In the genomic region with DNA sequence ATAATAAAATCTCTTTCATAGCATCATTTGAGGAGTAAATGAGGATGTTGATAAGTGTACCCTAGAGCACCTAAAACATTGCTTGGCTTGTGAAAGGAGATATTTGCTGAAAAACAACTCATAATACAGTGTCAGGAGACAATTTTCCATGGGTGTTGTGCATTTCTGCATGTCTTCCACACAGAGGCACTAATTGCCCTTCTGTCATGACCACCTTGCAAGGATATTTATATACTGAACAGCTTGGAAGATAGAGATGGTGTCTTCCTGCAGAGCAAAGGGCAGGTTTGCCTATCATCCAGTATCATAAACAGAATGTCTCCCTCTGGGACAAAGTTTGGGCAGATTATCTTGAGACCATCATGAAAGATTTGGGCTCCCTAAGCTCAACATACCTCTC, we compare ENCODE assay signal across 18 cellular contexts.
DNase-seq lines count a peak whose midpoint lies in the region; ATAC-seq, FAIRE-seq and TF ChIP-seq lines count a peak whose summit lies in the region.
"Had no signal": no experiment of that assay in that cellular context is flagged by ENCODE, and none has a peak within 500 bp of the region (broad histone marks: within the 10 kb centered on the region; RNA-seq: fewer than 3 reads in every experiment).

No MANE protein-coding gene starts in this region.

- H3K4me1 Mint-ChIP-seq in activated CD4-positive, alpha-beta memory T cell treated with anti-CD3 and anti-CD28 coated beads, Interleukin-2, amount 10 ng/mL, durations not matched to agents 7 days and 5 days: no peaks in the 10 kb centered on the region
- H3K4me1 Mint-ChIP-seq: B cell had no signal

- H3K9me3 ChIP-seq in A549: no peaks in the 10 kb centered on the region
- H3K9me3 ChIP-seq: SJCRH30, spleen had no signal

- no peak overlapping the region for H3K4me2 ChIP-seq in A549

- no peaks in the 10 kb centered on the region for H3K9me3 Mint-ChIP-seq in activated CD4-positive, alpha-beta memory T cell treated with anti-CD3 and anti-CD28 coated beads, Interleukin-2, amount 10 ng/mL, durations not matched to agents 7 days and 5 days

- no peak overlapping the region for H3K27ac Mint-ChIP-seq in activated CD4-positive, alpha-beta memory T cell treated with anti-CD3 and anti-CD28 coated beads, Interleukin-2, amount 10 ng/mL, durations not matched to agents 7 days and 5 days
- H3K27ac Mint-ChIP-seq: B cell had no signal

- no peaks in the 10 kb centered on the region for H3K27me3 Mint-ChIP-seq in activated CD4-positive, alpha-beta memory T cell treated with anti-CD3 and anti-CD28 coated beads, Interleukin-2, amount 10 ng/mL, durations not matched to agents 7 days and 5 days
- H3K27me3 Mint-ChIP-seq: B cell had no signal

- no peak for TF ChIP-seq EP300 in A549 (IDR thresholded peaks at IDR 0.05)

- POLR2A ChIA-PET in A549 (lab: Yijun Ruan, JAX): no interaction called here
- POLR2A ChIA-PET in activated CD4-positive, alpha-beta memory T cell treated with anti-CD3 and anti-CD28 coated beads, Interleukin-2, amount 10 ng/mL, durations not matched to agents 7 days and 5 days (lab: Charles Lee): no interaction called here

- DNase-seq in A549 (ENCODE audit: low read depth in 1 of 2, low spot score in 1 of 2): peak in 1 of 2 experiments; percentile 44
- DNase-seq in EH (ENCODE audit: low read depth): peak; percentile 12
- DNase-seq in NCI-H82 (lab: John Stamatoyannopoulos, UW): peak; percentile 63
- DNase-seq in choroid plexus epithelial cell (ENCODE audit: low read depth): peak; percentile 8
- DNase-seq in NCI-H2196 treated with DMSO at 0.1 percent for 48 hours (lab: John Stamatoyannopoulos, UW; ENCODE audit: unreplicated experiment): no peak
- no peak for DNase-seq in activated CD4-positive, alpha-beta memory T cell treated with anti-CD3 and anti-CD28 coated beads, Interleukin-2, amount 10 ng/mL, durations not matched to agents 7 days and 5 days
- DNase-seq in activated T-cell treated with anti-CD3 and anti-CD28 coated beads for 4 hours: no peak
- no peak for DNase-seq in DMS153 treated with DMSO at 0.1 percent for 48 hours (lab: John Stamatoyannopoulos, UW; ENCODE audit: unreplicated experiment)
- DNase-seq: activated CD8-positive, alpha-beta memory T cell treated with anti-CD3 and anti-CD28 coated beads for 24 hours; activated gamma-delta T cell; dorsolateral prefrontal cortex; KG1; NCI-H1436; spleen; stimulated activated naive CD4-positive, alpha-beta T cell treated with Interleukin-2 at 50 U/mL for 16 hours had no signal

- no peaks in the 10 kb centered on the region for H3K36me3 Mint-ChIP-seq in activated CD4-positive, alpha-beta memory T cell treated with anti-CD3 and anti-CD28 coated beads, Interleukin-2, amount 10 ng/mL, durations not matched to agents 7 days and 5 days (ENCODE audit: low read depth)

- no peak overlapping the region for H3K4me3 Mint-ChIP-seq in activated CD4-positive, alpha-beta memory T cell treated with anti-CD3 and anti-CD28 coated beads, Interleukin-2, amount 10 ng/mL, durations not matched to agents 7 days and 5 days
- H3K4me3 Mint-ChIP-seq: B cell had no signal

- peak in 1 of 2 experiments; percentile 24; a peak in 1 of 5 replicates for TF ChIP-seq RAD21 in A549 (conservative IDR thresholded peaks at IDR 0.05 in 1 of 2, IDR thresholded peaks at IDR 0.05 in 1 of 2)

- no peak for TF ChIP-seq POLR2A in A549 (IDR thresholded peaks at IDR 0.05; ENCODE audit: low read length)

- CTCF ChIA-PET in A549 (lab: Yijun Ruan, JAX): no interaction called here
- CTCF ChIA-PET in activated CD4-positive, alpha-beta memory T cell treated with anti-CD3 and anti-CD28 coated beads, Interleukin-2, amount 10 ng/mL, durations not matched to agents 7 days and 5 days (lab: Charles Lee): interaction anchor here (0.5 to 1.6 kb wide), 4 partner anchors 8 to 503 kb away, joined by 3 to 5 read pairs (median 4); no protein-coding TSS in a partner anchor

- FAIRE-seq in A549 (lab: Jason Lieb, UNC): no peak
- FAIRE-seq: TTC549 had no signal

- H3K27ac ChIP-seq in A549: no peak overlapping the region
- H3K27ac ChIP-seq: dorsolateral prefrontal cortex, SJCRH30, spleen had no signal

- no peaks in the 10 kb centered on the region for H3K4me1 ChIP-seq in A549
- H3K4me1 ChIP-seq: SJCRH30, spleen had no signal

- H3K4me3 ChIP-seq in A549: no peak overlapping the region
- no peak overlapping the region for H3K4me3 ChIP-seq in choroid plexus epithelial cell (ENCODE audit: low read depth, low read length)
- H3K4me3 ChIP-seq: dorsolateral prefrontal cortex, SJCRH30, spleen had no signal

- peak in 1 of 2 experiments; percentile 39; a peak in 2 of 6 replicates for ATAC-seq in A549

- no peak for TF ChIP-seq CTCF in A549 (IDR thresholded peaks at IDR 0.05)
- peak; percentile 6 for TF ChIP-seq CTCF in choroid plexus epithelial cell (conservative IDR thresholded peaks at IDR 0.05; ENCODE audit: low read depth, low read length)

TF ChIP-seq in A549, 52 proteins besides CTCF, POLR2A, EP300 and RAD21:
- TF ChIP-seq, protein P1, sequence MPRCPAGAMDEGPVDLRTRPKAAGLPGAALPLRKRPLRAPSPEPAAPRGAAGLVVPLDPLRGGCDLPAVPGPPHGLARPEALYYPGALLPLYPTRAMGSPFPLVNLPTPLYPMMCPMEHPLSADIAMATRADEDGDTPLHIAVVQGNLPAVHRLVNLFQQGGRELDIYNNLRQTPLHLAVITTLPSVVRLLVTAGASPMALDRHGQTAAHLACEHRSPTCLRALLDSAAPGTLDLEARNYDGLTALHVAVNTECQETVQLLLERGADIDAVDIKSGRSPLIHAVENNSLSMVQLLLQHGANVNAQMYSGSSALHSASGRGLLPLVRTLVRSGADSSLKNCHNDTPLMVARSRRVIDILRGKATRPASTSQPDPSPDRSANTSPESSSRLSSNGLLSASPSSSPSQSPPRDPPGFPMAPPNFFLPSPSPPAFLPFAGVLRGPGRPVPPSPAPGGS (IDR thresholded peaks at IDR 0.05): no peak
- no peak for TF ChIP-seq ZNF302 (CRISPR knock-in tag; IDR thresholded peaks at IDR 0.05)
- no peak for TF ChIP-seq EHMT2 (IDR thresholded peaks at IDR 0.05; ENCODE audit: low read depth)
- 0 out of 3 replicates have a peak, but pooled peaks have one; percentile 11 for TF ChIP-seq SMC3 (IDR thresholded peaks at IDR 0.05)
- TF ChIP-seq ZSCAN20 (CRISPR knock-in tag; IDR thresholded peaks at IDR 0.05): no peak
TF ChIP-seq in A549: peak in this region for 1.

Comparison
In these comparisons a context has a peak if more than half of its experiments do, and no peak if none do; other contexts are left out.
1. DNase-seq: peak in EH (single experiment), NCI-H82 (single experiment) and choroid plexus epithelial cell (single experiment); none in NCI-H2196 treated with DMSO at 0.1 percent for 48 hours (single experiment), activated CD4-positive, alpha-beta memory T cell treated with anti-CD3 and anti-CD28 coated beads, Interleukin-2, amount 10 ng/mL, durations not matched to agents 7 days and 5 days (single experiment), activated T-cell treated with anti-CD3 and anti-CD28 coated beads for 4 hours (single experiment) and DMS153 treated with DMSO at 0.1 percent for 48 hours (single experiment).